ENCODE assay signal across 8 cellular contexts in genomic region chr19:42199440-42200115, GRCh38. TPM values are rescaled to one million over a fixed set of nuclear protein-coding genes. Genes with fewer than 3 reads are reported as not detected.
DNase-seq lines count a peak whose midpoint lies in the region; ATAC-seq and TF ChIP-seq lines count a peak whose summit lies in the region.

No MANE protein-coding gene starts in this region.

- WGBS in lower leg skin, 2 donors, result 36 to 49% methylated on average over 19 to 29 of the region's 32 CpGs

- DNase-seq in GF-D8 (lab: John Stamatoyannopoulos, UW) (peak; percentile 80), NCI-H226 (peak; percentile 34), lower leg skin (ENCODE audit: low spot score in 2 of 2) (peak; percentile 52 to 89), cortex of kidney (lab: John Stamatoyannopoulos, UW) (no peak), NCI-H510A treated with DMSO at 0.1 percent for 48 hours (lab: John Stamatoyannopoulos, UW) (no peak), NCI-H146 (lab: John Stamatoyannopoulos, UW) (no peak)
- DNase-seq in activated effector memory CD4-positive, alpha-beta T cell treated with anti-CD3 and anti-CD28 coated beads, Interleukin-2, amount 50 U/mL, for 16 hours, result peak; percentile 83

- intact Hi-C loops in lower leg skin (cut with DNase I; ENCODE audit: low total_unique reads), result no loop called here

- TF ChIP-seq CTCF in lower leg skin (IDR thresholded peaks at IDR 0.05), result no peak

- TF ChIP-seq POLR2A in lower leg skin (IDR thresholded peaks at IDR 0.05), result no peak

- H3K4me3 ChIP-seq in lower leg skin (ENCODE audit: low read depth, poor library complexity, severe bottlenecking), result no peak overlapping the region

- ATAC-seq in GM21529 (IDR thresholded peaks at IDR 0.05; ENCODE audit: unreplicated experiment), result peak; percentile 43

RNA-seq across cellular contexts. Expression of gene DEDD2, which starts 17.9 kb away (rescaled TPM):
- total RNA-seq in lower leg skin, result 100 to 1,000 TPM in 2 of 4 donors, 10 to 100 TPM in 2; 82.9 to 135 (median 93.5) TPM

RNA-seq across cellular contexts. Expression of gene ZNF526, which starts 20.5 kb away (rescaled TPM):
- total RNA-seq in lower leg skin, result 10 to 100 TPM in 1 of 4 donors, 1 to 10 TPM in 3; 6.9 to 10.7 (median 8.6) TPM

RNA-seq across cellular contexts. Expression of gene GSK3A, which starts 42.8 kb away (rescaled TPM):
- 10 to 100 TPM; 31.4 to 42.0 (median 34.1) TPM for total RNA-seq in lower leg skin

RNA-seq across cellular contexts. Expression of gene ERF, which starts 55.4 kb away (rescaled TPM):
- total RNA-seq in lower leg skin, result 10 to 100 TPM; 29.9 to 44.0 (median 36.9) TPM

Comparison
In these comparisons a context has a peak if more than half of its experiments do, and no peak if none do; other contexts are left out.
1. DNase-seq: peak in GF-D8 (single experiment), NCI-H226 (single experiment), activated effector memory CD4-positive, alpha-beta T cell treated with anti-CD3 and anti-CD28 coated beads, Interleukin-2, amount 50 U/mL, for 16 hours (single experiment) and lower leg skin (2 of 2); none in cortex of kidney (single experiment), NCI-H510A treated with DMSO at 0.1 percent for 48 hours (single experiment) and NCI-H146 (single experiment).